In the genomic region with DNA sequence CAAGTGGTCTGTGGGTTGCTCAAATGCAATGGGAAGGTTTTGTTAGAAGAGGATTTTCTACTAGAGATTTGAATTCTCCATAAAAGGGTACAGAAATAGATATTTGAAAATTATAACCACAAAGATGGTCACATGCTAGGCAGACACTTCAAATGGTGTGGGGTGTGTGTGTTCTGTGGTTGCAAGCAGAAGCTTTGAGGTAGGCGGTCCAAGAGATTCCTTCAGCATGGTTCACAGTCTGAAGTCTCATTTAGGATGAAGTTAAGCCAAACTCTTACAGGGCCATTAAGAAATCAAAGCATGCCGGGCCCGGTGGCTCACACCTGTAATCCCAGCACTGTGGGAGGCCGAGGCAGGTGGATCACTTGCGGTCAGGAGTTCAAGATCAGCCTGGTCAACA, we compare ENCODE assay signal across 24 cellular contexts. TPM values are rescaled to one million over a fixed set of nuclear protein-coding genes. Genes with fewer than 3 reads are reported as not detected.
DNase-seq lines count a peak whose midpoint lies in the region; ATAC-seq, FAIRE-seq and TF ChIP-seq lines count a peak whose summit lies in the region.
"Had no signal": no experiment of that assay in that cellular context is flagged by ENCODE, and none has a peak within 500 bp of the region (broad histone marks: within the 10 kb centered on the region; RNA-seq: fewer than 3 reads in every experiment).

No MANE protein-coding gene starts in this region.

- H3K4me3 ChIP-seq in AG10803 (ENCODE audit: low read length): no peak overlapping the region
- H3K4me3 ChIP-seq in GM12878: no peak overlapping the region
- no peak overlapping the region for H3K4me3 ChIP-seq in small intestine (ENCODE audit: low read depth in 1 of 2, low read length in 2 of 2)
- H3K4me3 ChIP-seq: gastroesophageal sphincter, skin epidermis had no signal

- in situ Hi-C loops in GM12878 (cut with MboI): no loop called here

- H3K4me1 ChIP-seq in GM12878 (ENCODE audit: control insufficient read depth, insufficient read depth, low read length): peaks cover 8% of the 10 kb centered on the region
- H3K4me1 ChIP-seq in small intestine (ENCODE audit: control insufficient read depth in 2 of 2, insufficient read depth in 1 of 2, low read depth in 1 of 2, low read length in 1 of 2): no peaks in the 10 kb centered on the region

- RAD21 ChIA-PET in GM12878 (lab: Charles Lee; ENCODE audit: unreplicated experiment): interaction anchor here (1.8 kb wide), 1 partner anchor 10 kb away, joined by 9 read pairs; no protein-coding TSS in a partner anchor

- no peak for ATAC-seq in GM12878
- ATAC-seq: CD8-positive, alpha-beta T cell; gastroesophageal sphincter; Right ventricle myocardium inferior had no signal

- DNase-seq in AG10803 (ENCODE audit: low read depth) (peak; percentile 92), LoVo (ENCODE audit: low spot score) (peak; percentile 60), GM12878 (ENCODE audit: low read depth, low spot score) (no peak), hepatic stellate cell (ENCODE audit: low spot score) (peak; percentile 36), HuH-7.5 (ENCODE audit: low spot score) (no peak), Kasumi-1 (lab: John Stamatoyannopoulos, UW) (no peak), small intestine (no peak), globus pallidus (ENCODE audit: low spot score) (no peak)
- DNase-seq: activated CD4-positive, alpha-beta T cell treated with anti-CD3 and anti-CD28 coated beads, Interleukin-2, amount 50 U/mL, for 1 hour; activated CD8-positive, alpha-beta memory T cell treated with anti-CD3 and anti-CD28 coated beads, Interleukin-2, amount 50 U/mL, for 4 hours; activated effector memory CD4-positive, alpha-beta T cell treated with Interleukin-2 at 50 U/mL for 16 hours; CD8-positive, alpha-beta T cell; dermis blood vessel endothelial cell; H7; Karpas-422; mesendoderm; NCI-H1417 treated with DMSO at 0.1 percent for 48 hours; NCI-H2171 treated with DMSO at 0.1 percent for 48 hours; NCI-H69; stimulated activated naive CD4-positive, alpha-beta T cell had no signal

- H3K4me2 ChIP-seq in GM12878 (ENCODE audit: control insufficient read depth, insufficient read depth): no peak overlapping the region

- intact Hi-C loops in GM12878 (cut with micrococcal nuclease; ENCODE audit: unreplicated experiment): no loop called here

- no peak overlapping the region for H2AFZ ChIP-seq in GM12878 (ENCODE audit: control insufficient read depth, low read depth, low read length)

- H3K9me3 ChIP-seq in GM12878 (replicated peaks; ENCODE audit: control insufficient read depth, insufficient read depth, low read length) (no peaks in the 10 kb centered on the region), small intestine (ENCODE audit: control insufficient read depth, low read depth) (no peaks in the 10 kb centered on the region)
- H3K9me3 ChIP-seq: gastroesophageal sphincter had no signal

- H3K27ac ChIP-seq in GM12878 (ENCODE audit: control insufficient read depth, insufficient read depth) (no peak overlapping the region), small intestine (ENCODE audit: low read depth in 1 of 2, low read length in 1 of 2) (no peak overlapping the region)
- H3K27ac ChIP-seq: gastroesophageal sphincter, skin epidermis had no signal

- WGBS in GM12878 (ENCODE audit: insufficient coverage, insufficient replicate concordance, low lambda C conversion rate, missing lambda C conversion rate): 78% methylated on average over 5 of the region's 5 CpGs
- WGBS in small intestine, 3 donors: 71 to 78% (median 77%) methylated on average over 5 of the region's 5 CpGs

- no peak for FAIRE-seq in GM12878 (lab: Jason Lieb, UNC)
- no peak for FAIRE-seq in small intestine (lab: Jason Lieb, UNC)
- FAIRE-seq: HTR-8/SVneo had no signal

- CTCF ChIA-PET in GM12878 (lab: Yijun Ruan, JAX): interaction anchor here (0.7 to 5.4 kb wide), 3 partner anchors 10 to 473 kb away, joined by 3 to 55 read pairs (median 9); no protein-coding TSS in a partner anchor

- H3K79me2 ChIP-seq in GM12878 (ENCODE audit: control insufficient read depth, insufficient read depth, low read length): no peaks in the 10 kb centered on the region

- H3K27me3 ChIP-seq in GM12878 (replicated peaks in 1 of 2; ENCODE audit: control insufficient read depth in 2 of 2, insufficient read depth in 2 of 2, low read length in 1 of 2) (no peaks in the 10 kb centered on the region), small intestine (ENCODE audit: control insufficient read depth in 2 of 2, insufficient read depth in 2 of 2, low read length in 2 of 2) (no peaks in the 10 kb centered on the region)
- H3K27me3 ChIP-seq: gastroesophageal sphincter had no signal

- no peak for TF ChIP-seq CTCF in AG10803 (conservative IDR thresholded peaks at IDR 0.05; ENCODE audit: low read length)
- TF ChIP-seq CTCF in GM12878 (IDR thresholded peaks at IDR 0.05 in 2 of 3, conservative IDR thresholded peaks at IDR 0.05 in 1 of 3; ENCODE audit: control insufficient read depth in 2 of 3, extremely low read depth in 1 of 3, insufficient read depth in 1 of 3, low read depth in 3 of 3, low read length in 3 of 3): no peak

- no peak for TF ChIP-seq EP300 in GM12878 (IDR thresholded peaks at IDR 0.05; ENCODE audit: borderline replicate concordance in 1 of 2, control insufficient read depth in 1 of 2, low read depth in 2 of 2, low read length in 2 of 2)

- H3K9ac ChIP-seq in GM12878 (ENCODE audit: control insufficient read depth, insufficient read depth, low read length): no peak overlapping the region

- no TSS peak for BruUV-seq in GM12878 (replicated peaks; lab: Mats Ljungman, UMichigan)

- H3K36me3 ChIP-seq in GM12878 (ENCODE audit: control insufficient read depth in 2 of 2, insufficient read depth in 2 of 2, low read length in 1 of 2) (no peaks in the 10 kb centered on the region), small intestine (ENCODE audit: control insufficient read depth in 2 of 2, insufficient read depth in 2 of 2, low read length in 2 of 2) (no peaks in the 10 kb centered on the region)
- H3K36me3 ChIP-seq: gastroesophageal sphincter had no signal

- TF ChIP-seq RAD21 in GM12878 (IDR thresholded peaks at IDR 0.05; ENCODE audit: insufficient read depth, low read depth, low read length): no peak

- no peak for TF ChIP-seq POLR2A in GM12878 (IDR thresholded peaks at IDR 0.05; ENCODE audit: low read depth, low read length)

- POLR2A ChIA-PET in GM12878 (lab: Charles Lee): no interaction called here

- H4K20me1 ChIP-seq in GM12878 (ENCODE audit: control insufficient read depth, insufficient read depth): no peaks in the 10 kb centered on the region

- SMC1A ChIA-PET in GM12878 (lab: Charles Lee; ENCODE audit: uncharacterized antibody, unreplicated experiment): interaction anchor here (1.0 to 3.5 kb wide), 5 partner anchors 10 to 476 kb away, joined by 3 to 21 read pairs (median 4); no protein-coding TSS in a partner anchor

TF ChIP-seq in GM12878, 131 proteins besides CTCF, POLR2A, EP300 and RAD21 (continues in another document):
- TF ChIP-seq, protein P1, sequence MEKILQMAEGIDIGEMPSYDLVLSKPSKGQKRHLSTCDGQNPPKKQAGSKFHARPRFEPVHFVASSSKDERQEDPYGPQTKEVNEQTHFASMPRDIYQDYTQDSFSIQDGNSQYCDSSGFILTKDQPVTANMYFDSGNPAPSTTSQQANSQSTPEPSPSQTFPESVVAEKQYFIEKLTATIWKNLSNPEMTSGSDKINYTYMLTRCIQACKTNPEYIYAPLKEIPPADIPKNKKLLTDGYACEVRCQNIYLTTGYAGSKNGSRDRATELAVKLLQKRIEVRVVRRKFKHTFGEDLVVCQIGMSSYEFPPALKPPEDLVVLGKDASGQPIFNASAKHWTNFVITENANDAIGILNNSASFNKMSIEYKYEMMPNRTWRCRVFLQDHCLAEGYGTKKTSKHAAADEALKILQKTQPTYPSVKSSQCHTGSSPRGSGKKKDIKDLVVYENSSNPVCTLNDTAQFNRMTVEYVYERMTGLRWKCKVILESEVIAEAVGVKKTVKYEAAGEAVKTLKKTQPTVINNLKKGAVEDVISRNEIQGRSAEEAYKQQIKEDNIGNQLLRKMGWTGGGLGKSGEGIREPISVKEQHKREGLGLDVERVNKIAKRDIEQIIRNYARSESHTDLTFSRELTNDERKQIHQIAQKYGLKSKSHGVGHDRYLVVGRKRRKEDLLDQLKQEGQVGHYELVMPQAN (conservative IDR thresholded peaks at IDR 0.05): no peak
- no peak for TF ChIP-seq CBX3 (IDR thresholded peaks at IDR 0.05; ENCODE audit: borderline replicate concordance, low read depth)

RNA-seq across cellular contexts. Expression of a gene that starts 38.3 kb away (rescaled TPM):
- 68.2 and 74.3 TPM in 2 replicates for total RNA-seq in GM12878 (2013; cell fraction: nucleolus; rRNA removed)
- total RNA-seq in GM12878 (2014; rRNA removed): 7.8 and 8.7 TPM in 2 replicates
- total RNA-seq in GM12878 (2014; rRNA removed; fragmentation: Illumina TruSeq; extraction: Trizol): 11.7 and 12.4 TPM in 2 replicates
- 7.3 and 9.3 TPM in 2 replicates for total RNA-seq in GM12878 (2021)
- polyA plus RNA-seq in GM12878 (2011; ENCODE audit: low read depth): 4.2 TPM
- polyA plus RNA-seq in GM12878 (2011; rRNA removed): 2.6 and 4.0 TPM in 2 replicates
- polyA plus RNA-seq in GM12878 (2011; cell fraction: cytosol; rRNA removed): 0.52 and 0.55 TPM in 2 replicates
- polyA plus RNA-seq in GM12878 (2011; cell fraction: nucleus; rRNA removed): 2.0 and 2.6 TPM in 2 replicates
- polyA plus RNA-seq in GM12878 (2012): 4.8 and 6.8 TPM in 2 replicates
- polyA plus RNA-seq in GM12878 (2014; fragmentation: Illumina TruSeq; extraction: Trizol): 11.1 and 15.6 TPM in 2 replicates
- 1 to 10 TPM; 6.6 to 9.1 TPM for polyA plus RNA-seq in GM12878 (2014; fragmentation: Nextera tagmentation; extraction: Ambion mirVana)
- 5.8 and 7.5 TPM in 2 replicates for polyA plus RNA-seq in GM12878 (2014; rRNA removed)
- 10 to 100 TPM; 11.3 to 11.4 TPM for polyA plus RNA-seq in GM12878 (2016; fragmentation: Nextera tagmentation; extraction: Ambion mirVana)
- 1.6 and 1.7 TPM in 2 replicates for polyA minus RNA-seq in GM12878 (2011; rRNA and poly(A)+ RNA removed)
- polyA minus RNA-seq in GM12878 (2011; cell fraction: cytosol; rRNA and poly(A)+ RNA removed): 1.1 and 1.5 TPM in 2 replicates
- 2.3 and 4.8 TPM in 2 replicates for polyA minus RNA-seq in GM12878 (2011; cell fraction: nucleus; rRNA and poly(A)+ RNA removed)
- 1 to 10 TPM; 5.1 to 8.9 (median 7.9) TPM for polyA plus RNA-seq in small intestine

Comparison
In these comparisons a context has a peak if more than half of its experiments do, and no peak if none do; other contexts are left out.
1. DNase-seq: peak in AG10803 (single experiment), LoVo (single experiment) and hepatic stellate cell (single experiment); none in GM12878 (single experiment), HuH-7.5 (single experiment), Kasumi-1 (0 of 2), small intestine (single experiment) and globus pallidus (single experiment).